Comparison of ENCODE assay signal across 20 cellular contexts in genomic region chr5:93320920-93321319, GRCh38.
DNase-seq lines count a peak whose midpoint lies in the region; ATAC-seq, FAIRE-seq and TF ChIP-seq lines count a peak whose summit lies in the region.
"Had no signal": no experiment of that assay in that cellular context is flagged by ENCODE, and none has a peak within 500 bp of the region (broad histone marks: within the 10 kb centered on the region; RNA-seq: fewer than 3 reads in every experiment).

No MANE protein-coding gene starts in this region.

- POLR2A ChIA-PET in IMR-90 (lab: Charles Lee; ENCODE audit: unreplicated experiment): no interaction called here

- H3K27me3 Mint-ChIP-seq in activated T-cell treated with anti-CD3 and anti-CD28 coated beads, Interleukin-2, amount 50 U/mL, for 72 hours (ENCODE audit: low read depth): no peaks in the 10 kb centered on the region

- no peaks in the 10 kb centered on the region for H4K20me1 ChIP-seq in IMR-90 (ENCODE audit: insufficient read depth, low read length)

- no peak overlapping the region for H3K27ac Mint-ChIP-seq in activated T-cell treated with anti-CD3 and anti-CD28 coated beads, Interleukin-2, amount 50 U/mL, for 72 hours
- H3K27ac Mint-ChIP-seq: H9 had no signal

- no peaks in the 10 kb centered on the region for H3K4me1 Mint-ChIP-seq in activated T-cell treated with anti-CD3 and anti-CD28 coated beads, Interleukin-2, amount 50 U/mL, for 72 hours (ENCODE audit: low read depth)
- H3K4me1 Mint-ChIP-seq: H9 had no signal

- TF ChIP-seq CTCF in IMR-90 (conservative IDR thresholded peaks at IDR 0.05; ENCODE audit: low read depth, low read length): no peak
- no peak for TF ChIP-seq CTCF in ascending aorta (IDR thresholded peaks at IDR 0.05)
- TF ChIP-seq CTCF in mucosa of descending colon (IDR thresholded peaks at IDR 0.05): no peak

- TF ChIP-seq POLR2A in H54 (IDR thresholded peaks at IDR 0.05; ENCODE audit: low read depth, low read length) (no peak), IMR-90 (IDR thresholded peaks at IDR 0.05; ENCODE audit: low read depth, low read length) (no peak)

- no peak for TF ChIP-seq RAD21 in IMR-90 (IDR thresholded peaks at IDR 0.05; ENCODE audit: low read length)

- no peak overlapping the region for H2BK20ac ChIP-seq in IMR-90 (ENCODE audit: low read depth, low read length)

- dilution Hi-C loops in IMR-90 (cut with HindIII; ENCODE audit: low sequenced_read_pairs, unreplicated experiment): no loop called here

- 80% methylated on average over 1 of the region's 3 CpGs; no CpG with 5 or more reads in 1 of the 2 experiments for WGBS in IMR-90 (ENCODE audit: extremely low coverage in 2 of 2, insufficient read length in 1 of 2), 2 experiments

- H3K4me3 Mint-ChIP-seq in activated T-cell treated with anti-CD3 and anti-CD28 coated beads, Interleukin-2, amount 50 U/mL, for 72 hours: no peak overlapping the region
- H3K4me3 Mint-ChIP-seq: H9 had no signal

- H4K8ac ChIP-seq in IMR-90 (ENCODE audit: low read depth in 2 of 2, low read length in 2 of 2): no peak overlapping the region

- no peaks in the 10 kb centered on the region for H3K27me3 ChIP-seq in IMR-90 (ENCODE audit: control insufficient read depth, insufficient read depth, low read length)
- no peaks in the 10 kb centered on the region for H3K27me3 ChIP-seq in ascending aorta

- intact Hi-C loops in IMR-90 (cut with micrococcal nuclease) (no loop called here), ascending aorta (cut with DNase I) (no loop called here), mucosa of descending colon (cut with DNase I, micrococcal nuclease) (no loop called here)

- no peaks in the 10 kb centered on the region for H3K9me1 ChIP-seq in IMR-90 (ENCODE audit: insufficient read depth, low read length)

- H2AK5ac ChIP-seq in IMR-90 (ENCODE audit: low read depth, low read length): no peak overlapping the region

- no peak overlapping the region for H2BK15ac ChIP-seq in IMR-90 (ENCODE audit: low read depth, low read length)

- no peak overlapping the region for H4K5ac ChIP-seq in IMR-90 (ENCODE audit: low read depth, low read length)

- no peak overlapping the region for H2AFZ ChIP-seq in IMR-90 (replicated peaks; ENCODE audit: low read length, poor library complexity)
- H2AFZ ChIP-seq: PC-9 had no signal

- H3K36me3 ChIP-seq in IMR-90 (ENCODE audit: control insufficient read depth, insufficient read depth, low read length): no peaks in the 10 kb centered on the region
- H3K36me3 ChIP-seq in ascending aorta: no peaks in the 10 kb centered on the region
- no peaks in the 10 kb centered on the region for H3K36me3 ChIP-seq in mucosa of descending colon (ENCODE audit: low read depth)

- H3K14ac ChIP-seq in IMR-90 (replicated peaks; ENCODE audit: low read depth, low read length): peak overlapping the region; percentile 57; the same call in 1 of the 2 replicates

- peak; percentile 36 for FAIRE-seq in H54 (lab: Jason Lieb, UNC)

- H3K18ac ChIP-seq in IMR-90 (ENCODE audit: low read depth, low read length): no peak overlapping the region

- BruUV-seq in IMR-90 (replicated peaks; lab: Mats Ljungman, UMichigan): no TSS peak

- H2BK5ac ChIP-seq in IMR-90 (ENCODE audit: low read depth, low read length, poor library complexity, severe bottlenecking): no peak overlapping the region

- no peak for ATAC-seq in IMR-90 (ENCODE audit: low read depth)
- no peak for ATAC-seq in activated T-cell treated with anti-CD3 and anti-CD28 coated beads, Interleukin-2, amount 50 U/mL, for 72 hours (replicated peaks in 1 of 2)
- ATAC-seq in HG02763 (IDR thresholded peaks at IDR 0.05; ENCODE audit: unreplicated experiment): no peak
- no peak for ATAC-seq in mucosa of descending colon
- ATAC-seq: SK-N-SH treated with all-trans-retinoic acid at 6 μM for 48 hours had no signal

- H3K4ac ChIP-seq in IMR-90 (ENCODE audit: low read depth, low read length): peak overlapping the region; percentile 16; the same call in 1 of the 2 replicates

- H3K4me3 ChIP-seq in IMR-90 (ENCODE audit: insufficient read depth, low read depth, low read length) (no peak overlapping the region), ascending aorta (no peak overlapping the region), mucosa of descending colon (no peak overlapping the region)
- H3K4me3 ChIP-seq: PC-9 had no signal

- H3K79me1 ChIP-seq in IMR-90 (ENCODE audit: low read depth in 1 of 2, low read length in 2 of 2): no peaks in the 10 kb centered on the region

- no peak overlapping the region for H3K4me2 ChIP-seq in IMR-90 (ENCODE audit: low read depth, low read length)
- H3K4me2 ChIP-seq: PC-9 had no signal

- H3K36me3 Mint-ChIP-seq in activated T-cell treated with anti-CD3 and anti-CD28 coated beads, Interleukin-2, amount 50 U/mL, for 72 hours (ENCODE audit: insufficient read depth in 2 of 2): no peaks in the 10 kb centered on the region

- CTCF ChIA-PET in IMR-90 (lab: Yijun Ruan, JAX): no interaction called here

- H3K27ac ChIP-seq in IMR-90 (ENCODE audit: insufficient read depth, low read length) (no peak overlapping the region), ascending aorta (no peak overlapping the region)
- H3K27ac ChIP-seq: C4-2B, PC-9 had no signal

- no peak overlapping the region for H2BK120ac ChIP-seq in IMR-90 (ENCODE audit: low read depth, low read length)

- H3K9me3 ChIP-seq in IMR-90 (ENCODE audit: control insufficient read depth, insufficient read depth, low read length) (no peaks in the 10 kb centered on the region), ascending aorta (no peaks in the 10 kb centered on the region), mucosa of descending colon (no peaks in the 10 kb centered on the region)

- H4K91ac ChIP-seq in IMR-90 (ENCODE audit: insufficient read depth, low read depth, low read length): no peak overlapping the region

- no peak overlapping the region for H3K9ac ChIP-seq in IMR-90 (ENCODE audit: low read depth, low read length)

- in situ Hi-C loops in IMR-90 (cut with MboI; ENCODE audit: low sequenced_read_pairs): no loop called here

- H3K56ac ChIP-seq in IMR-90 (ENCODE audit: extremely low read depth, insufficient read depth, low read length): no peak overlapping the region

- H3K9me3 Mint-ChIP-seq in activated T-cell treated with anti-CD3 and anti-CD28 coated beads, Interleukin-2, amount 50 U/mL, for 72 hours: peaks cover 0 to 5% of the 10 kb centered on the region in 2 donors

- H2AK9ac ChIP-seq in IMR-90 (replicated peaks; ENCODE audit: low read depth, low read length, poor library complexity): no peak overlapping the region

- peak overlapping the region; percentile 25; the same call in 1 of the 2 replicates for H3K23ac ChIP-seq in IMR-90 (ENCODE audit: low read depth, low read length)

- DNase-seq in H54 (ENCODE audit: insufficient read length, low spot score) (no peak), IMR-90 (no peak), astrocyte of the hippocampus (ENCODE audit: low read depth, low spot score) (peak; percentile 11), left kidney (ENCODE audit: low read depth, low spot score) (peak; percentile 43), ascending aorta (ENCODE audit: low spot score in 2 of 2) (no peak), mucosa of descending colon (no peak)
- no peak for DNase-seq in activated T-cell treated with anti-CD3 and anti-CD28 coated beads, Interleukin-2, amount 50 U/mL, for 72 hours
- DNase-seq: COR-L47, EL, H9, KBM-7, MV-4-11, NCI-H1417, NCI-H1930, NCI-H2171, NCI-H446 treated with DMSO at 0.1 percent for 48 hours had no signal

- H3K4me1 ChIP-seq in IMR-90 (ENCODE audit: control insufficient read depth, insufficient read depth, low read length): peaks cover 2% of the 10 kb centered on the region; the same call in 1 of the 2 replicates
- no peaks in the 10 kb centered on the region for H3K4me1 ChIP-seq in ascending aorta
- H3K4me1 ChIP-seq in mucosa of descending colon (ENCODE audit: low read depth): no peaks in the 10 kb centered on the region

TF ChIP-seq in IMR-90, 13 proteins besides CTCF, POLR2A, EP300 and RAD21:
- no peak for TF ChIP-seq USF2 (IDR thresholded peaks at IDR 0.05; ENCODE audit: low read depth, low read length)
- TF ChIP-seq NFE2L2 (IDR thresholded peaks at IDR 0.05; ENCODE audit: low read depth, low read length): no peak
- TF ChIP-seq CHD1 (IDR thresholded peaks at IDR 0.05; ENCODE audit: low read depth, low read length): no peak
- TF ChIP-seq RCOR1 (IDR thresholded peaks at IDR 0.05; ENCODE audit: insufficient replicate concordance, low read length): no peak
- no peak for TF ChIP-seq RFX5 (IDR thresholded peaks at IDR 0.05; ENCODE audit: low read depth, low read length)
- TF ChIP-seq ELK1 (IDR thresholded peaks at IDR 0.05; ENCODE audit: borderline replicate concordance, low read depth, low read length): no peak
- TF ChIP-seq BHLHE40 (IDR thresholded peaks at IDR 0.05; ENCODE audit: low read depth, low read length): no peak
- no peak for TF ChIP-seq CEBPB (IDR thresholded peaks at IDR 0.05; ENCODE audit: low read depth, low read length)
- TF ChIP-seq MAFK (IDR thresholded peaks at IDR 0.05; ENCODE audit: low read depth, low read length): no peak
- TF ChIP-seq MXI1 (IDR thresholded peaks at IDR 0.05; ENCODE audit: borderline replicate concordance, low read depth, low read length): no peak
- no peak for TF ChIP-seq SMC3 (IDR thresholded peaks at IDR 0.05; ENCODE audit: low read depth, low read length)
- TF ChIP-seq FOS (IDR thresholded peaks at IDR 0.05; ENCODE audit: low read depth, low read length): no peak
- no peak for TF ChIP-seq MAZ (IDR thresholded peaks at IDR 0.05; ENCODE audit: borderline replicate concordance, low read depth, low read length)

Comparison
In these comparisons a context has a peak if more than half of its experiments do, and no peak if none do; other contexts are left out.
1. DNase-seq: peak in astrocyte of the hippocampus (single experiment) and left kidney (single experiment); none in H54 (single experiment), IMR-90 (single experiment), activated T-cell treated with anti-CD3 and anti-CD28 coated beads, Interleukin-2, amount 50 U/mL, for 72 hours (0 of 2), ascending aorta (0 of 2) and mucosa of descending colon (0 of 3).